Comparison of ENCODE assay signal across 23 cellular contexts in the genomic region with DNA sequence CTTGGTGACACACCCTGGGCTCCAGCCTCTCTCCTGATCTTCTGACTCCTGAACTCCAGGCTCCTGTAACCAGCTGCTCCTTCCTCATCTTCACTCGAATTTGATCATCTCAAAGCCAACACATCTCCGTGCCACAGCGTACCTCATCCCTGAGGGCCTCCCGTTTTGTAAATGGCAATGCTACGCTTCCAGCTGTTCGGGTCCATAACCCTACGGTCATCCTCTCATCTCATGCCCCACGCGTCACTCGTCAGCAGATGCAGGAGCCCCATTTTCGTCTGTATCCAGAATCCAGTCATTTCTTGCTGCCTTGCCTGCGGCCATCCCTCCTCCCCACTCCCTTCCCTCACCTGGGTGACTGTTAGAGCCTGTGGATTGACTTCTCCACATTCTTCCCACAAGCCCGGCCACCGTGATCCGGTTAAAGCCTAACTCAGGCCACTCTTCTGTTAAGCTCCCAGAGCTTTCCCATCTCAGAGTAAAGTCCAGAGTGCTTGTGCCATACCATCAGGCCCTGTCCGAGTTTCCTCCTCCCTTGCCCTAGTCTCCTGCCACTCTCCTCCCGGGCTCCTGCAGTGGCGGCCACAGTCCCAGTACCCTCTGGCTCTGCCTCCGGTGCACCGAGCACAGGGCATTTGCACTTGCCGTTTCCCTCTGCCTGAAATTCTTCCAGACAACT.
"Had no signal": no experiment of that assay in that cellular context is flagged by ENCODE, and none has a peak within 500 bp of the region (broad histone marks: within the 10 kb centered on the region; RNA-seq: fewer than 3 reads in every experiment).

No MANE protein-coding gene starts in this region.

- FAIRE-seq: frontal cortex, urothelium cell line had no signal

- H3K4me3 Mint-ChIP-seq: activated naive CD4-positive, alpha-beta T cell treated with anti-CD3 and anti-CD28 coated beads, Interleukin-2, amount 10 ng/mL, durations not matched to agents 7 days and 5 days; activated T-helper 1 cell treated with anti-CD3 and anti-CD28 coated beads, Interleukin-12 subunit alpha, Interleukin-12 subunit beta, Interleukin-2, Interleukin-4 antibody, amounts not matched to agents 30 ng/mL and 10 ng/mL and 1 ng/mL, durations not matched to agents 14 hours and 24 hours and 36 hours; neural crest cell; stimulated activated naive CD8-positive, alpha-beta T cell treated with anti-CD3 and anti-CD28 coated beads, Interleukin-15, Interleukin-2, amounts not matched to agents 100 ng/mL and 50 ng/mL, for 24 hours; T-helper 1 cell treated with Interleukin-12 subunit alpha and Interleukin-12 subunit beta and Interleukin-4 antibody, amounts not matched to agents 30 μg/mL and 1 μg/mL, for 36 hours had no signal

- H3K4me3 ChIP-seq: breast epithelium, coronary artery, dorsolateral prefrontal cortex, left ventricle myocardium inferior, lung, mucosa of descending colon, thoracic aorta had no signal

- H3K4me2 ChIP-seq: SK-N-SH had no signal

- H3K4me1 ChIP-seq: breast epithelium had no signal

- H3K27me3 ChIP-seq: breast epithelium, dorsolateral prefrontal cortex had no signal

- H3K9me3 ChIP-seq: breast epithelium, left ventricle myocardium inferior, mucosa of descending colon, SK-N-SH, thoracic aorta had no signal

- H3K9me3 Mint-ChIP-seq: activated naive CD4-positive, alpha-beta T cell treated with anti-CD3 and anti-CD28 coated beads, Interleukin-2, amount 10 ng/mL, durations not matched to agents 7 days and 5 days; activated T-helper 1 cell treated with anti-CD3 and anti-CD28 coated beads, Interleukin-12 subunit alpha, Interleukin-12 subunit beta, Interleukin-2, Interleukin-4 antibody, amounts not matched to agents 30 ng/mL and 10 ng/mL and 1 ng/mL, durations not matched to agents 14 hours and 24 hours and 36 hours; neural crest cell; stimulated activated naive CD8-positive, alpha-beta T cell treated with anti-CD3 and anti-CD28 coated beads, Interleukin-15, Interleukin-2, amounts not matched to agents 100 ng/mL and 50 ng/mL, for 24 hours; T-helper 1 cell treated with Interleukin-12 subunit alpha and Interleukin-12 subunit beta and Interleukin-4 antibody, amounts not matched to agents 30 μg/mL and 1 μg/mL, for 36 hours had no signal

- H3K36me3 ChIP-seq: breast epithelium, left ventricle myocardium inferior, thoracic aorta, WERI-Rb-1 had no signal

- H3K27ac ChIP-seq: breast epithelium, coronary artery, dorsolateral prefrontal cortex, left ventricle myocardium inferior, thoracic aorta, WERI-Rb-1 had no signal

- H3K27ac Mint-ChIP-seq: activated naive CD4-positive, alpha-beta T cell treated with anti-CD3 and anti-CD28 coated beads, Interleukin-2, amount 10 ng/mL, durations not matched to agents 7 days and 5 days; stimulated activated naive CD8-positive, alpha-beta T cell treated with anti-CD3 and anti-CD28 coated beads, Interleukin-15, Interleukin-2, amounts not matched to agents 100 ng/mL and 50 ng/mL, for 24 hours; T-helper 1 cell treated with Interleukin-12 subunit alpha and Interleukin-12 subunit beta and Interleukin-4 antibody, amounts not matched to agents 30 μg/mL and 1 μg/mL, for 36 hours had no signal

- DNase-seq: activated CD4-positive, alpha-beta T cell treated with anti-CD3 and anti-CD28 coated beads for 1 hour; activated CD4-positive, alpha-beta T cell treated with anti-CD3 and anti-CD28 coated beads, Interleukin-2, amount 50 U/mL, for 1 hour; activated CD8-positive, alpha-beta memory T cell treated with anti-CD3 and anti-CD28 coated beads for 24 hours; activated naive CD4-positive, alpha-beta T cell treated with anti-CD3 and anti-CD28 coated beads, Interleukin-2, amount 10 ng/mL, durations not matched to agents 7 days and 5 days; dorsolateral prefrontal cortex; effector memory CD4-positive, alpha-beta T cell; kidney glomerular epithelial cell; left ventricle myocardium inferior; mucosa of descending colon; SW 1271; T1000; WERI-Rb-1 had no signal

- H3K9ac ChIP-seq: SK-N-SH had no signal

- H3K4me1 Mint-ChIP-seq: neural crest cell had no signal

- H3K36me3 Mint-ChIP-seq: activated naive CD4-positive, alpha-beta T cell treated with anti-CD3 and anti-CD28 coated beads, Interleukin-2, amount 10 ng/mL, durations not matched to agents 7 days and 5 days had no signal
